In the genomic region with DNA sequence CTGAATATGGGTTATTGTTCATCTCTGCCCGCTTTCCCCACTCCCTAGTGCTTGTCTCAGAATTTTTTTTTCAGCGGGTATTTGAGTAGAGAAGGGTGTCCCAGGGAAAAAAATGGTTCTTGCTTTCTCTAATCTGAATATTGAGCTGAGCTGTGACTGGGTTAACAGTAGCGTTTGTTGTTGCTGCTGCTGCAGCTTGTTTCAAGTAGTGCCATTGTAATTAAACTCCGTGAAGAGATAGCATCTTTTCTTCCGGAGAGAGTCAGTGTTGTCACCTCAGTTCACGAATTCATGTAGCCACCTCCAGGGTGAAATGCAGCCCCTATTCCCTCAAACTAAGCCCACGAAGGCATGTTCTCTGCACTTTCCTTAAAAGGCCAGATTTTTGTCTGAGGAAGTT, we compare ENCODE assay signal across 9 cellular contexts. TPM values are rescaled to one million over a fixed set of nuclear protein-coding genes. Genes with fewer than 3 reads are reported as not detected.
DNase-seq lines count a peak whose midpoint lies in the region; ATAC-seq, FAIRE-seq and TF ChIP-seq lines count a peak whose summit lies in the region.
"Had no signal": no experiment of that assay in that cellular context is flagged by ENCODE, and none has a peak within 500 bp of the region (broad histone marks: within the 10 kb centered on the region; RNA-seq: fewer than 3 reads in every experiment).

No MANE protein-coding gene starts in this region.

- no peak overlapping the region for H2BK120ac ChIP-seq in H1 (replicated peaks; ENCODE audit: low read depth, low read length)

- H3K4ac ChIP-seq in H1 (replicated peaks; ENCODE audit: insufficient read length, low read depth, low read length), result no peak overlapping the region

- H3K9me3 ChIP-seq in RWPE2 (ENCODE audit: severe bottlenecking), result no peaks in the 10 kb centered on the region
- H3K9me3 ChIP-seq in H1 (ENCODE audit: insufficient read depth in 2 of 2, low read depth in 1 of 2, low read length in 1 of 2), result no peaks in the 10 kb centered on the region
- no peaks in the 10 kb centered on the region for H3K9me3 ChIP-seq in ovary

- H4K91ac ChIP-seq in H1 (replicated peaks; ENCODE audit: insufficient read length, low read length), result no peak overlapping the region

- no peak for TF ChIP-seq EP300 in H1 (IDR thresholded peaks at IDR 0.05; ENCODE audit: borderline replicate concordance in 1 of 2, low read depth in 2 of 2, low read length in 2 of 2)
- TF ChIP-seq EP300 in ovary (IDR thresholded peaks at IDR 0.05), result no peak

- H3K79me2 ChIP-seq in H1 (ENCODE audit: control insufficient read depth in 1 of 2, insufficient read depth in 2 of 2, low read length in 2 of 2), result peaks cover 0 to 27% of the 10 kb centered on the region in 2 experiments; a peak in 3 of 4 replicates

- H4K20me1 ChIP-seq in H1 (replicated peaks in 1 of 2; ENCODE audit: control insufficient read depth in 1 of 2, insufficient read depth in 2 of 2, low read length in 2 of 2), result no peaks in the 10 kb centered on the region

- no peak overlapping the region for H3K23ac ChIP-seq in H1 (ENCODE audit: insufficient read length)

- WGBS in H1 (ENCODE audit: extremely low coverage in 1 of 2, insufficient coverage in 1 of 2, insufficient read length in 1 of 2, insufficient replicate concordance in 2 of 2, low coverage in 1 of 2, low lambda C conversion rate in 2 of 2, missing lambda C conversion rate in 1 of 2), 2 experiments, result 35% methylated on average over 7 of the region's 7 CpGs; no CpG with 5 or more reads in 1 of the 2 experiments
- 18 to 22% (median 19%) methylated on average over 7 of the region's 7 CpGs for WGBS in ovary, 3 donors

- no peaks in the 10 kb centered on the region for H3K36me3 ChIP-seq in RWPE2 (ENCODE audit: low read depth)
- H3K36me3 ChIP-seq in H1 (ENCODE audit: control insufficient read depth in 2 of 4, insufficient read depth in 4 of 4, low read length in 3 of 4), result no peaks in the 10 kb centered on the region
- no peaks in the 10 kb centered on the region for H3K36me3 ChIP-seq in ovary

- H2BK20ac ChIP-seq in H1 (ENCODE audit: low read length), result no peak overlapping the region

- H3K18ac ChIP-seq in H1 (ENCODE audit: extremely low read depth, low read length), result no peak overlapping the region

- no peak overlapping the region for H2AK5ac ChIP-seq in H1 (ENCODE audit: low read depth, low read length)

- TF ChIP-seq POLR2A in H1 (IDR thresholded peaks at IDR 0.05; ENCODE audit: control extremely low read depth in 1 of 2, low read depth in 2 of 2, low read length in 2 of 2) (no peak), ovary (IDR thresholded peaks at IDR 0.05) (no peak)

- no peak overlapping the region for H2BK12ac ChIP-seq in H1 (ENCODE audit: low read depth, low read length)

- POLR2A ChIA-PET in H1 (lab: Charles Lee; ENCODE audit: partially characterized antibody), result interaction anchor here (1.7 kb wide), 1 partner anchor 69 kb away, joined by 5 read pairs; no protein-coding TSS in a partner anchor

- H3K27me3 ChIP-seq in RWPE2 (ENCODE audit: insufficient read depth, poor library complexity, severe bottlenecking) (no peaks in the 10 kb centered on the region), H1 (replicated peaks in 1 of 4; ENCODE audit: control insufficient read depth in 3 of 4, extremely low read depth in 1 of 4, insufficient read depth in 3 of 4, low read length in 3 of 4) (no peaks in the 10 kb centered on the region), ovary (no peaks in the 10 kb centered on the region)

- H3K9ac ChIP-seq in H1 (replicated peaks in 1 of 4; ENCODE audit: extremely low read depth in 1 of 4, low read depth in 3 of 4, low read length in 3 of 4), result no peak overlapping the region; a peak in 1 of 7 replicates

- no peak for TF ChIP-seq RAD21 in H1 (IDR thresholded peaks at IDR 0.05 in 1 of 2, conservative IDR thresholded peaks at IDR 0.05 in 1 of 2; ENCODE audit: low read depth in 2 of 2, low read length in 2 of 2)

- H3K27ac ChIP-seq in RWPE2 (ENCODE audit: poor library complexity, severe bottlenecking) (peak overlapping the region; percentile 79), H1 (ENCODE audit: low read depth, low read length) (no peak overlapping the region), ovary (no peak overlapping the region)

- peaks cover 5% of the 10 kb centered on the region; the same call in 1 of the 2 replicates for H3K79me1 ChIP-seq in H1 (ENCODE audit: low read depth, low read length)

- peak overlapping the region; percentile 98 to 99 for H3K4me2 ChIP-seq in H1 (ENCODE audit: insufficient read depth in 1 of 2, low read depth in 2 of 2, low read length in 2 of 2)

- DNase-seq in NCI-H748 (lab: John Stamatoyannopoulos, UW; ENCODE audit: unreplicated experiment) (peak; percentile 21), NCI-H748 treated with DMSO at 0.1 percent for 48 hours (lab: John Stamatoyannopoulos, UW) (no peak), RWPE2 (ENCODE audit: low spot score) (no peak), H1 (ENCODE audit: low read depth in 1 of 2, low spot score in 2 of 2) (no peak), ovary (no peak), T1000 (lab: John Stamatoyannopoulos, UW) (no peak)

- CTCF ChIA-PET in H1 (lab: Charles Lee; ENCODE audit: partially characterized antibody), result interaction anchor here (0.7 to 3.3 kb wide), 6 partner anchors 8 to 84 kb away, joined by 3 to 13 read pairs (median 3); no protein-coding TSS in a partner anchor

- H2AFZ ChIP-seq in H1 (ENCODE audit: low read length), result no peak overlapping the region

- no peak for TF ChIP-seq CTCF in RWPE2 (IDR thresholded peaks at IDR 0.05; ENCODE audit: poor library complexity, severe bottlenecking)
- no peak for TF ChIP-seq CTCF in H1 (IDR thresholded peaks at IDR 0.05; ENCODE audit: control extremely low read depth in 1 of 3, insufficient read depth in 1 of 3, low read depth in 1 of 3, low read length in 3 of 3)
- no peak for TF ChIP-seq CTCF in ovary (IDR thresholded peaks at IDR 0.05)

- no peak overlapping the region for H4K5ac ChIP-seq in H1 (ENCODE audit: insufficient read length, low read depth, low read length)

- no peak overlapping the region for H3K56ac ChIP-seq in H1 (replicated peaks; ENCODE audit: insufficient read length, low read depth, low read length)

- peaks cover 8% of the 10 kb centered on the region for H3K23me2 ChIP-seq in H1 (ENCODE audit: low read depth, low read length)

- no peak overlapping the region for H3K14ac ChIP-seq in H1 (ENCODE audit: insufficient read length)

- H3K4me3 ChIP-seq in RWPE2 (ENCODE audit: severe bottlenecking) (peak overlapping the region; percentile 98), H1 (ENCODE audit: extremely low read depth in 1 of 4, insufficient read depth in 2 of 4, low read depth in 3 of 4, low read length in 4 of 4) (peak overlapping the region in 3 of 4 experiments; percentile 95 to 100 (median 99); a peak in 4 of 8 replicates), ovary (peak overlapping the region; percentile 96)

- H2BK15ac ChIP-seq in H1 (ENCODE audit: low read length), result no peak overlapping the region

- intact Hi-C loops in ovary (cut with DNase I), result no loop called here

- no peak for ATAC-seq in RWPE2 (ENCODE audit: low read depth)
- no peak for ATAC-seq in HG03520 (IDR thresholded peaks at IDR 0.05; ENCODE audit: unreplicated experiment)
- ATAC-seq in GM18858 (IDR thresholded peaks at IDR 0.05; ENCODE audit: unreplicated experiment), result no peak

- H3K4me1 ChIP-seq in RWPE2 (ENCODE audit: insufficient read depth, poor library complexity, severe bottlenecking), result peaks cover 3% of the 10 kb centered on the region
- H3K4me1 ChIP-seq in H1 (replicated peaks in 1 of 4; ENCODE audit: control insufficient read depth in 3 of 4, insufficient read depth in 4 of 4, low read length in 3 of 4), result peaks cover 4 to 17% (median 7%) of the 10 kb centered on the region in 4 experiments; a peak in 6 of 7 replicates
- peaks cover 12% of the 10 kb centered on the region for H3K4me1 ChIP-seq in ovary (ENCODE audit: insufficient read depth)

- H2BK5ac ChIP-seq in H1 (ENCODE audit: low read depth, low read length), result no peak overlapping the region

- FAIRE-seq in H1 (lab: Jason Lieb, UNC), result no peak
- FAIRE-seq: endometrium had no signal

- no peak overlapping the region for H4K8ac ChIP-seq in H1 (ENCODE audit: extremely low read depth, insufficient read depth, low read length)

TF ChIP-seq in H1, 55 proteins besides CTCF, POLR2A, EP300 and RAD21 (continues in another document):
- TF ChIP-seq CEBPB (IDR thresholded peaks at IDR 0.05; ENCODE audit: low read depth, low read length) (no peak), HDAC2 (IDR thresholded peaks at IDR 0.05; ENCODE audit: borderline replicate concordance in 1 of 2, low read depth in 2 of 2, low read length in 2 of 2) (no peak), TAF7 (optimal IDR thresholded peaks at IDR 0.05; ENCODE audit: borderline replicate concordance, low read depth, low read length) (no peak), CREB1 (IDR thresholded peaks at IDR 0.05) (no peak), EGR1 (IDR thresholded peaks at IDR 0.05; ENCODE audit: borderline replicate concordance, low read depth, low read length) (no peak), SP1 (IDR thresholded peaks at IDR 0.05; ENCODE audit: low read depth, low read length) (no peak), GTF2F1 (IDR thresholded peaks at IDR 0.05; ENCODE audit: borderline replicate concordance, low read depth, low read length) (no peak), ASH2L (IDR thresholded peaks at IDR 0.05; ENCODE audit: low read length) (no peak)
- TF ChIP-seq, protein P1, sequence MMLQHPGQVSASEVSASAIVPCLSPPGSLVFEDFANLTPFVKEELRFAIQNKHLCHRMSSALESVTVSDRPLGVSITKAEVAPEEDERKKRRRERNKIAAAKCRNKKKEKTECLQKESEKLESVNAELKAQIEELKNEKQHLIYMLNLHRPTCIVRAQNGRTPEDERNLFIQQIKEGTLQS (IDR thresholded peaks at IDR 0.05; ENCODE audit: insufficient read depth, low read depth, low read length), result no peak

RNA-seq across cellular contexts. Expression of gene AAK1, which starts 1.5 kb away (rescaled TPM):
- total RNA-seq in H1 (2021; fragmentation: NEBNext Ultra II Directional; extraction: Animal tissue kit (Norgen Biotek cat#: 25700)), result 40.5 and 48.1 TPM in 2 replicates
- polyA plus RNA-seq in H1 (2011; rRNA removed), result 10.0 and 10.3 TPM in 2 replicates
- 9.8 TPM for polyA plus RNA-seq in H1 (2011; cell fraction: cytosol; rRNA removed)
- polyA plus RNA-seq in H1 (2011; cell fraction: nucleus; rRNA removed), result 19.4 TPM
- polyA plus RNA-seq in H1 (2012, experiment 1 of 2), result 16.6 to 23.4 TPM (median 21.0 TPM) in 4 replicates
- 3.4 TPM for polyA plus RNA-seq in H1 (2012, experiment 2 of 2)
- polyA plus RNA-seq in H1 (2013, experiment 1 of 2), result 28.8 TPM
- polyA plus RNA-seq in H1 (2013, experiment 2 of 2), result 26.5 TPM
- polyA minus RNA-seq in H1 (2011; rRNA and poly(A)+ RNA removed), result 25.8 and 27.7 TPM in 2 replicates
- 29.3 TPM for polyA minus RNA-seq in H1 (2011; cell fraction: cytosol; rRNA and poly(A)+ RNA removed)
- polyA minus RNA-seq in H1 (2011; cell fraction: nucleus; rRNA and poly(A)+ RNA removed), result 39.2 TPM
- 10 to 100 TPM; 13.2 to 53.6 (median 38.0) TPM for total RNA-seq in ovary
- 10 to 100 TPM in 1 of 2 donors, 1 to 10 TPM in 1; 7.4 to 27.1 TPM for polyA plus RNA-seq in ovary
